Comparison of ENCODE assay signal across 1 cellular context in the genomic region with DNA sequence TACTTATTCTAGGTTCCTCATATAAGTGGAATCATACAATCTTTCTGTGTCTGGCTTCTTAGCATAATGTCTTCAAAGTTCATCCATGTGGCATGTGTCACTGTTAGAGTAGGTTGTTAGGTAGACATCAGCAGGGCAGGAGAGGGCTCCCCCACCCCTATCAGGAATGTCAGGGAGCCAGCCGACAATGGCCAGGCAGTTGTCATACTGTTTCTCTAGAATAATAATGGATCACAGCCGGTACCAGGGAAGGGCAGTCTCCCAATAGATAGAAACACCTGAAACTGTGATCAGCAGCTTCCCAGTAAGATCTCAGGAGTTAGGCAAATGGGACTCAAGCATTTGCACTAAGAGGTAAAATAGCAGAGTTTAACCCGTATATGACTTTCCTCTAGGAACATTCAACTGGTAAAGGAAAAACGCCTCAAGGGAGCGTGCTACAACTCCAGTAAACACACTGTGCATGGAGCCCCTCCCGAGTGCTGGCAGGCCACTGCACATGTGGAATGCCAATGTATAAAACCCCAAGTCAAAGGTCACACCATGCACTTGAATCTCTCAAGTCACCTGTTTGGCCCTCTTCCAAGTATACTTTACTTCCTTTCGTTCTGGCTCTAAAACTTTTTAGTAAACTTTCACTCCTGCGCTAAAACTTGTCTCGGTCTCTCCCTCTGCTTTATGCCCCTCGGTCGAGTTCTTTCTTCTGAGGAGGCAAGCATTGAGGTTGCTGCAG.
TF ChIP-seq lines count a peak whose summit lies in the region.

No MANE protein-coding gene starts in this region.

TF ChIP-seq in K562, 482 proteins besides CTCF, POLR2A, EP300 and RAD21:
- TF ChIP-seq DACH1 (IDR thresholded peaks at IDR 0.05; ENCODE audit: partially characterized antibody) = no peak
- TF ChIP-seq MECOM (CRISPR knock-in tag; IDR thresholded peaks at IDR 0.05) = no peak
- TF ChIP-seq CEBPG (CRISPR knock-in tag; IDR thresholded peaks at IDR 0.05) = no peak
- TF ChIP-seq CEBPG (tag; conservative IDR thresholded peaks at IDR 0.05 in 1 of 2, IDR thresholded peaks at IDR 0.05 in 1 of 2) = no peak
- TF ChIP-seq NFIC (IDR thresholded peaks at IDR 0.05) = peak; percentile 75
- no peak for TF ChIP-seq BHLHE40 (IDR thresholded peaks at IDR 0.05; ENCODE audit: low read length)
- TF ChIP-seq RBM17 (IDR thresholded peaks at IDR 0.05; ENCODE audit: borderline replicate concordance, low read depth, low read length) = no peak
- TF ChIP-seq ZNF699 (CRISPR knock-in tag; IDR thresholded peaks at IDR 0.05; ENCODE audit: insufficient replicate concordance) = no peak
- TF ChIP-seq NELFE (IDR thresholded peaks at IDR 0.05; ENCODE audit: insufficient read depth, insufficient read length) = no peak
- TF ChIP-seq ZNF76 (CRISPR knock-in tag; IDR thresholded peaks at IDR 0.05; ENCODE audit: borderline replicate concordance) = no peak
